8 cellular contexts compared by ENCODE assay signal in genomic region chr13:48493076-48493765, GRCh38. TPM values are rescaled to one million over a fixed set of nuclear protein-coding genes. Genes with fewer than 3 reads are reported as not detected.
DNase-seq lines count a peak whose midpoint lies in the region; ATAC-seq and TF ChIP-seq lines count a peak whose summit lies in the region.

No MANE protein-coding gene starts in this region.

- no peaks in the 10 kb centered on the region; the same call in 1 of the 2 replicates for H3K79me2 ChIP-seq in SU-DHL-6 (ENCODE audit: insufficient read depth, low read length)

- H3K9me3 ChIP-seq in SU-DHL-6 (ENCODE audit: insufficient read depth, low read length) (no peaks in the 10 kb centered on the region), skeletal muscle tissue (ENCODE audit: control insufficient read depth in 3 of 3, low read length in 3 of 3) (no peaks in the 10 kb centered on the region)

- no peaks in the 10 kb centered on the region for H3K9me2 ChIP-seq in SU-DHL-6 (replicated peaks; ENCODE audit: insufficient read depth, low read length)

- peaks cover 4 to 10% (median 9%) of the 10 kb centered on the region in 3 donors for H3K4me1 ChIP-seq in skeletal muscle tissue (ENCODE audit: control insufficient read depth in 3 of 3, insufficient read depth in 3 of 3, low read length in 3 of 3)

- H4K20me1 ChIP-seq in SU-DHL-6 (ENCODE audit: low read depth, low read length), result no peaks in the 10 kb centered on the region

- peaks cover 67% of the 10 kb centered on the region for H3F3A ChIP-seq in SU-DHL-6 (ENCODE audit: insufficient read depth)

- peak; percentile 23 for TF ChIP-seq POLR2A in GM18526 (IDR thresholded peaks at IDR 0.05; ENCODE audit: extremely low read depth, insufficient read length)

- H3K27ac ChIP-seq in SU-DHL-6 (ENCODE audit: low read depth, low read length) (peak overlapping the region; percentile 96), skeletal muscle tissue (ENCODE audit: low read depth, low read length) (peak overlapping the region; percentile 73)

- no peaks in the 10 kb centered on the region for H3K27me3 ChIP-seq in SU-DHL-6 (ENCODE audit: low read length)
- no peaks in the 10 kb centered on the region for H3K27me3 ChIP-seq in skeletal muscle tissue (ENCODE audit: control insufficient read depth in 3 of 3, insufficient read depth in 3 of 3, low read length in 3 of 3)

- H3K4me3 ChIP-seq in SU-DHL-6 (ENCODE audit: insufficient read depth, low read length, poor library complexity, severe bottlenecking), result peak overlapping the region; percentile 32
- no peak overlapping the region for H3K4me3 ChIP-seq in fibroblast of pulmonary artery (replicated peaks; ENCODE audit: low read depth, low read length)
- H3K4me3 ChIP-seq in skeletal muscle tissue (ENCODE audit: low read length in 3 of 3), result peak overlapping the region in 1 of 3 donors; percentile 38

- peak overlapping the region; percentile 93 for H3K4me2 ChIP-seq in SU-DHL-6 (ENCODE audit: low read depth, low read length, poor library complexity, severe bottlenecking)

- TF ChIP-seq CTCF in SU-DHL-6 (IDR thresholded peaks at IDR 0.05; ENCODE audit: insufficient read depth, low read length, poor library complexity, severe bottlenecking) (no peak), fibroblast of pulmonary artery (IDR thresholded peaks at IDR 0.05; ENCODE audit: low read length, missing control alignments) (no peak)

- ATAC-seq in HG03175 (IDR thresholded peaks at IDR 0.05; ENCODE audit: unreplicated experiment) (no peak), HG02852 (IDR thresholded peaks at IDR 0.05; ENCODE audit: unreplicated experiment) (no peak)

- H3K9ac ChIP-seq in SU-DHL-6 (ENCODE audit: low read length) (peak overlapping the region; percentile 69), skeletal muscle tissue (ENCODE audit: low read depth in 1 of 3, low read length in 3 of 3) (peak overlapping the region in 1 of 3 donors; percentile 58)

- H3K36me3 ChIP-seq in SU-DHL-6 (ENCODE audit: low read length) (peaks cover 9% of the 10 kb centered on the region), skeletal muscle tissue (ENCODE audit: control insufficient read depth in 3 of 3, insufficient read depth in 3 of 3, low read length in 3 of 3) (peaks cover 0 to 3% (median 0%) of the 10 kb centered on the region in 3 donors)

- no peak overlapping the region for H2AFZ ChIP-seq in SU-DHL-6 (ENCODE audit: low read depth, low read length, severe bottlenecking)

- DNase-seq in fibroblast of pulmonary artery (ENCODE audit: low read depth) (peak; percentile 32), mesenteric fat pad (ENCODE audit: low spot score) (no peak), NCI-H226 (no peak)

RNA-seq across cellular contexts. Expression of gene RCBTB2, which starts 39.7 kb away (rescaled TPM):
- 18.3 TPM for total RNA-seq in skeletal muscle tissue
- total RNA-seq in mesenteric fat pad, result 11.8 TPM
